ENCODE assay signal across 29 cellular contexts in the genomic region with DNA sequence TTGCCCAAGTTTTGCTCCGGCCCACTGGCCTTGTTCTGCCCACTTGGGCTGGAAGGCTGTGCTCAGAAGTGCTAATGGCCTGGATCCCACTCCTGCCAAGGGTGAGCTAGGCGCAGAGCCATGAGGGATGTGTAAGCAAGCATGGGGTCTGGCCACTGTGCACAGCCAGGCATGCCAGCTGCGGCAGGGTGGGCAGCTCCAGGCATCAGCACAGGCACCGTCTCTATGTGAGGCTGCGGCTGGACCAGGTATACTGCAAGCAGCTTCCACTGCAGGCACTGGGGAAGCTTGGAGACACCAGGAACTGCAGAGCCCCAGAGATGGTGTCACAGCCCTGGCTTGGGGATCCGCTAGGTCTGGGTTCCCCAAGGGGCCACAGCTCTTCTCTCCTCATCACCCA.
"Had no signal": no experiment of that assay in that cellular context is flagged by ENCODE, and none has a peak within 500 bp of the region (broad histone marks: within the 10 kb centered on the region; RNA-seq: fewer than 3 reads in every experiment).

No MANE protein-coding gene starts in this region.

- H3K27me3 ChIP-seq: neutrophil, ovary, right lobe of liver, sigmoid colon, suprapubic skin, testis, tibial artery, transverse colon, vagina had no signal

- H2AFZ ChIP-seq: parathyroid adenoma had no signal

- H3K27ac ChIP-seq: neutrophil, ovary, parathyroid adenoma, psoas muscle, right lobe of liver, sigmoid colon, suprapubic skin, testis, tibial artery, transverse colon, vagina had no signal

- H3K27ac Mint-ChIP-seq: naive thymus-derived CD8-positive, alpha-beta T cell; natural killer cell treated with Interleukin-12 subunit alpha and Interleukin-12 subunit beta and Interleukin-15 and Interleukin-18, amount 100 ng/mL, for 72 hours; nephron progenitor cell; progenitor cell of endocrine pancreas; stimulated activated memory B cell treated with anti-CD40 and anti-IgM and Interleukin-4, amounts not matched to agents 10 μg/mL and 1 μg/mL and 100 μg/mL, for 72 hours; stimulated activated naive CD8-positive, alpha-beta T cell treated with anti-CD3 and anti-CD28 coated beads, Interleukin-15, amount 100 ng/mL, for 72 hours; type B pancreatic cell had no signal

- H3K9ac ChIP-seq: parathyroid adenoma had no signal

- H3K36me3 Mint-ChIP-seq: naive thymus-derived CD8-positive, alpha-beta T cell; natural killer cell treated with Interleukin-12 subunit alpha and Interleukin-12 subunit beta and Interleukin-15 and Interleukin-18, amount 100 ng/mL, for 72 hours; stimulated activated memory B cell treated with anti-CD40 and anti-IgM and Interleukin-4, amounts not matched to agents 10 μg/mL and 1 μg/mL and 100 μg/mL, for 72 hours; type B pancreatic cell had no signal

- H3K4me1 ChIP-seq: parathyroid adenoma, psoas muscle, right lobe of liver, sigmoid colon, suprapubic skin, testis, transverse colon, vagina had no signal

- H3K4me1 Mint-ChIP-seq: nephron progenitor cell; neural crest cell; stimulated activated memory B cell treated with anti-CD40 and anti-IgM and Interleukin-4, amounts not matched to agents 10 μg/mL and 1 μg/mL and 100 μg/mL, for 72 hours; stimulated activated naive CD8-positive, alpha-beta T cell treated with anti-CD3 and anti-CD28 coated beads, Interleukin-15, amount 100 ng/mL, for 72 hours had no signal

- DNase-seq: naive thymus-derived CD8-positive, alpha-beta T cell; nephron progenitor cell; nucleus accumbens; ovary; psoas muscle; right lobe of liver; sigmoid colon; small intestine; stimulated activated CD4-positive, alpha-beta T cell treated with anti-CD3 and anti-CD28 coated beads, Interleukin-15, amount 100 ng/mL, for 24 hours; stimulated activated CD4-positive, alpha-beta T cell treated with anti-CD3 and anti-CD28 coated beads, Interleukin-2, amount 100 ng/mL, for 24 hours; stimulated activated CD4-positive, alpha-beta T cell treated with anti-CD3 and anti-CD28 coated beads, Interleukin-2, amount 100 ng/mL, for 48 hours; stimulated activated CD4-positive, alpha-beta T cell treated with anti-CD3 and anti-CD28 coated beads, Interleukin-4, amount 100 ng/mL, for 24 hours; stimulated activated naive CD4-positive, alpha-beta T cell; stimulated activated naive CD8-positive, alpha-beta T cell treated with anti-CD3 and anti-CD28 coated beads, Interleukin-15, amount 100 ng/mL, for 72 hours; stimulated activated naive CD8-positive, alpha-beta T cell treated with anti-CD3 and anti-CD28 coated beads, Interleukin-15, Interleukin-2, amounts not matched to agents 100 U/mL and 50 U/mL, for 24 hours; substantia nigra; testis; tibial artery; transverse colon had no signal

- H3K9me3 ChIP-seq: neutrophil, ovary, right lobe of liver, sigmoid colon, suprapubic skin, testis, tibial artery, transverse colon had no signal

- ATAC-seq: naive thymus-derived CD8-positive, alpha-beta T cell; psoas muscle; right cardiac atrium; stimulated activated memory B cell treated with anti-CD40 and anti-IgM and Interleukin-4, amounts not matched to agents 10 μg/mL and 1 μg/mL and 100 μg/mL, for 72 hours; stimulated activated naive CD8-positive, alpha-beta T cell treated with anti-CD3 and anti-CD28 coated beads, Interleukin-15, Interleukin-2, amounts not matched to agents 100 U/mL and 50 U/mL, for 24 hours had no signal

- H3K4me3 Mint-ChIP-seq: naive thymus-derived CD8-positive, alpha-beta T cell; natural killer cell treated with Interleukin-12 subunit alpha and Interleukin-12 subunit beta and Interleukin-15 and Interleukin-18, amount 100 ng/mL, for 72 hours; nephron progenitor cell; neural crest cell; stimulated activated memory B cell treated with anti-CD40 and anti-IgM and Interleukin-4, amounts not matched to agents 10 μg/mL and 1 μg/mL and 100 μg/mL, for 72 hours; stimulated activated naive CD8-positive, alpha-beta T cell treated with anti-CD3 and anti-CD28 coated beads, Interleukin-15, amount 100 ng/mL, for 72 hours; type B pancreatic cell had no signal

- H3K27me3 Mint-ChIP-seq: natural killer cell treated with Interleukin-12 subunit alpha and Interleukin-12 subunit beta and Interleukin-15 and Interleukin-18, amount 100 ng/mL, for 72 hours; progenitor cell of endocrine pancreas; stimulated activated memory B cell treated with anti-CD40 and anti-IgM and Interleukin-4, amounts not matched to agents 10 μg/mL and 1 μg/mL and 100 μg/mL, for 72 hours; stimulated activated naive CD8-positive, alpha-beta T cell treated with anti-CD3 and anti-CD28 coated beads, Interleukin-15, amount 100 ng/mL, for 72 hours; type B pancreatic cell had no signal

- H3K4me3 ChIP-seq: ovary, psoas muscle, right lobe of liver, sigmoid colon, suprapubic skin, testis, tibial artery, transverse colon, vagina had no signal

- H3K36me3 ChIP-seq: neutrophil, ovary, right lobe of liver, sigmoid colon, suprapubic skin, tibial artery, transverse colon, vagina had no signal
